ENCODE assay signal across 8 cellular contexts in genomic region chr12:88993655-88994054, GRCh38.
A peak's percentile ranks its signal among the peaks of the same experiment; 100 is the strongest.
DNase-seq lines count a peak whose midpoint lies in the region; ATAC-seq, FAIRE-seq and TF ChIP-seq lines count a peak whose summit lies in the region.

No MANE protein-coding gene starts in this region.

- peaks cover 4% of the 10 kb centered on the region for H3K4me1 Mint-ChIP-seq in neural progenitor cell

- H3K27me3 ChIP-seq in H1 (replicated peaks in 1 of 4; ENCODE audit: control insufficient read depth in 3 of 4, extremely low read depth in 1 of 4, insufficient read depth in 3 of 4, low read length in 3 of 4) (no peaks in the 10 kb centered on the region), neural progenitor cell (no peaks in the 10 kb centered on the region)

- H4K91ac ChIP-seq in H1 (replicated peaks; ENCODE audit: insufficient read length, low read length): no peak overlapping the region

- no peaks in the 10 kb centered on the region for H3K27me3 Mint-ChIP-seq in neural progenitor cell (ENCODE audit: insufficient read depth, low read depth)

- H3K4me3 Mint-ChIP-seq in neural progenitor cell: no peak overlapping the region

- no peak overlapping the region for H3K18ac ChIP-seq in H1 (ENCODE audit: extremely low read depth, low read length)

- H3K79me2 ChIP-seq in H1 (ENCODE audit: control insufficient read depth in 1 of 2, insufficient read depth in 2 of 2, low read length in 2 of 2) (no peaks in the 10 kb centered on the region), neural progenitor cell (ENCODE audit: low read depth) (no peaks in the 10 kb centered on the region)

- H3F3A ChIP-seq in neural progenitor cell (ENCODE audit: low read depth): no peaks in the 10 kb centered on the region

- H2BK5ac ChIP-seq in H1 (ENCODE audit: low read depth, low read length): no peak overlapping the region

- no peak overlapping the region for H3K23ac ChIP-seq in H1 (ENCODE audit: insufficient read length)

- H3K56ac ChIP-seq in H1 (replicated peaks; ENCODE audit: insufficient read length, low read depth, low read length): no peak overlapping the region

- peak; percentile 34 for DNase-seq in GDM1 (lab: John Stamatoyannopoulos, UW)
- peak; percentile 38 for DNase-seq in HS-27A (ENCODE audit: low read depth)
- DNase-seq in NOMO-1 (lab: John Stamatoyannopoulos, UW; ENCODE audit: unreplicated experiment in 2 of 2): peak; percentile 18 to 81
- no peak for DNase-seq in H1 (ENCODE audit: low read depth in 1 of 2, low spot score in 2 of 2)
- DNase-seq in neural progenitor cell (ENCODE audit: low spot score): peak; percentile 53
- no peak for DNase-seq in posterior cingulate gyrus

- H3K27ac Mint-ChIP-seq in neural progenitor cell: no peak overlapping the region

- no peak for TF ChIP-seq POLR2A in H1 (IDR thresholded peaks at IDR 0.05; ENCODE audit: control extremely low read depth in 1 of 2, low read depth in 2 of 2, low read length in 2 of 2)

- no peak overlapping the region for H3K14ac ChIP-seq in H1 (ENCODE audit: insufficient read length)

- H3K9me3 ChIP-seq in H1 (ENCODE audit: insufficient read depth in 2 of 2, low read depth in 1 of 2, low read length in 1 of 2): no peaks in the 10 kb centered on the region
- H3K9me3 ChIP-seq in neural progenitor cell (ENCODE audit: low read depth): no peaks in the 10 kb centered on the region

- H2BK12ac ChIP-seq in H1 (ENCODE audit: low read depth, low read length): no peak overlapping the region

- no peaks in the 10 kb centered on the region for H4K20me1 ChIP-seq in H1 (replicated peaks in 1 of 2; ENCODE audit: control insufficient read depth in 1 of 2, insufficient read depth in 2 of 2, low read length in 2 of 2)
- H4K20me1 ChIP-seq in neural progenitor cell (ENCODE audit: low read depth): no peaks in the 10 kb centered on the region

- H3K23me2 ChIP-seq in H1 (ENCODE audit: low read depth, low read length): no peaks in the 10 kb centered on the region

- intact Hi-C loops in posterior cingulate gyrus (cut with DNase I): loop anchor here (10.0 kb wide), 3 partner anchors 99 to 879 kb away; partner anchors contain the start of genes CEP290 and TMTC3

- H3K9ac ChIP-seq in H1 (replicated peaks in 1 of 4; ENCODE audit: extremely low read depth in 1 of 4, low read depth in 3 of 4, low read length in 3 of 4) (no peak overlapping the region), neural progenitor cell (no peak overlapping the region)

- H3K36me3 ChIP-seq in H1 (ENCODE audit: control insufficient read depth in 2 of 4, insufficient read depth in 4 of 4, low read length in 3 of 4) (no peaks in the 10 kb centered on the region), neural progenitor cell (no peaks in the 10 kb centered on the region)

- POLR2A ChIA-PET in H1 (lab: Charles Lee; ENCODE audit: partially characterized antibody): no interaction called here

- no peak overlapping the region for H3K27ac ChIP-seq in H1 (ENCODE audit: low read depth, low read length)
- no peak overlapping the region for H3K27ac ChIP-seq in neural progenitor cell

- H3K9me3 Mint-ChIP-seq in neural progenitor cell: no peaks in the 10 kb centered on the region

- TF ChIP-seq RAD21 in H1 (IDR thresholded peaks at IDR 0.05 in 1 of 2, conservative IDR thresholded peaks at IDR 0.05 in 1 of 2; ENCODE audit: low read depth in 2 of 2, low read length in 2 of 2): peak; percentile 76 to 84

- H3K79me1 ChIP-seq in H1 (ENCODE audit: low read depth, low read length): no peaks in the 10 kb centered on the region

- no peak for TF ChIP-seq EP300 in H1 (IDR thresholded peaks at IDR 0.05; ENCODE audit: borderline replicate concordance in 1 of 2, low read depth in 2 of 2, low read length in 2 of 2)

- FAIRE-seq in H1 (lab: Jason Lieb, UNC): peak; percentile 86

- 12% methylated on average over 3 of the region's 3 CpGs; no CpG with 5 or more reads in 1 of the 2 experiments for WGBS in H1 (ENCODE audit: extremely low coverage in 1 of 2, insufficient coverage in 1 of 2, insufficient read length in 1 of 2, insufficient replicate concordance in 2 of 2, low coverage in 1 of 2, low lambda C conversion rate in 2 of 2, missing lambda C conversion rate in 1 of 2), 2 experiments

- H4K8ac ChIP-seq in H1 (ENCODE audit: extremely low read depth, insufficient read depth, low read length): no peak overlapping the region

- H2AFZ ChIP-seq in H1 (ENCODE audit: low read length): no peak overlapping the region
- no peak overlapping the region for H2AFZ ChIP-seq in neural progenitor cell (replicated peaks)

- peaks cover 0 to 3% (median 0%) of the 10 kb centered on the region in 4 experiments; a peak in 1 of 7 replicates for H3K4me1 ChIP-seq in H1 (replicated peaks in 1 of 4; ENCODE audit: control insufficient read depth in 3 of 4, insufficient read depth in 4 of 4, low read length in 3 of 4)
- H3K4me1 ChIP-seq in neural progenitor cell: no peaks in the 10 kb centered on the region

- H3K4me2 ChIP-seq in H1 (ENCODE audit: insufficient read depth in 1 of 2, low read depth in 2 of 2, low read length in 2 of 2) (no peak overlapping the region), neural progenitor cell (no peak overlapping the region)

- H2AK5ac ChIP-seq in H1 (ENCODE audit: low read depth, low read length): no peak overlapping the region

- no peak overlapping the region for H3K4ac ChIP-seq in H1 (replicated peaks; ENCODE audit: insufficient read length, low read depth, low read length)

- no peaks in the 10 kb centered on the region for H3K36me3 Mint-ChIP-seq in neural progenitor cell

- TF ChIP-seq CTCF in H1 (IDR thresholded peaks at IDR 0.05; ENCODE audit: control extremely low read depth in 1 of 3, insufficient read depth in 1 of 3, low read depth in 1 of 3, low read length in 3 of 3): peak in 2 of 3 experiments; percentile 42 to 51; a peak in 2 of 4 replicates
- peak; percentile 80 for TF ChIP-seq CTCF in neural progenitor cell (IDR thresholded peaks at IDR 0.05)

- no peak overlapping the region for H2BK20ac ChIP-seq in H1 (ENCODE audit: low read length)

- H3K4me3 ChIP-seq in H1 (ENCODE audit: extremely low read depth in 1 of 4, insufficient read depth in 2 of 4, low read depth in 3 of 4, low read length in 4 of 4): no peak overlapping the region
- H3K4me3 ChIP-seq in neural progenitor cell: no peak overlapping the region

- no peak overlapping the region for H2BK15ac ChIP-seq in H1 (ENCODE audit: low read length)

- H4K5ac ChIP-seq in H1 (ENCODE audit: insufficient read length, low read depth, low read length): no peak overlapping the region

- H2BK120ac ChIP-seq in H1 (replicated peaks; ENCODE audit: low read depth, low read length): no peak overlapping the region

- ATAC-seq in HG02623 (IDR thresholded peaks at IDR 0.05; ENCODE audit: unreplicated experiment) (no peak), HG02870 (IDR thresholded peaks at IDR 0.05; ENCODE audit: unreplicated experiment) (no peak)

- CTCF ChIA-PET in H1 (lab: Charles Lee; ENCODE audit: partially characterized antibody): interaction anchor here (0.6 to 2.7 kb wide), 44 partner anchors 10 to 921 kb away, joined by 3 to 11 read pairs (median 3); partner anchors contain the start of genes CEP290, KITLG and TMTC3

TF ChIP-seq in H1, 55 proteins besides CTCF, POLR2A, EP300 and RAD21:
- TF ChIP-seq BRCA1 (IDR thresholded peaks at IDR 0.05; ENCODE audit: low read depth, low read length) (no peak), TCF12 (IDR thresholded peaks at IDR 0.05; ENCODE audit: low read depth, low read length) (no peak), CEBPB (IDR thresholded peaks at IDR 0.05; ENCODE audit: low read depth, low read length) (no peak), SIN3A (conservative IDR thresholded peaks at IDR 0.05 in 1 of 2, IDR thresholded peaks at IDR 0.05 in 1 of 2; ENCODE audit: low read depth in 1 of 2, low read length in 2 of 2) (no peak), PHF8 (conservative IDR thresholded peaks at IDR 0.05; ENCODE audit: low read depth, low read length) (no peak), SIRT6 (IDR thresholded peaks at IDR 0.05; ENCODE audit: low read length) (no peak), CTBP2 (IDR thresholded peaks at IDR 0.05; ENCODE audit: borderline replicate concordance, insufficient read depth, insufficient read length, low read length) (no peak), KDM5A (IDR thresholded peaks at IDR 0.05; ENCODE audit: low read length) (no peak), RXRA (IDR thresholded peaks at IDR 0.05; ENCODE audit: insufficient read depth, low read depth, low read length) (no peak), FOSL1 (IDR thresholded peaks at IDR 0.05; ENCODE audit: insufficient read depth, low read depth, low read length) (no peak)

Comparison
In these comparisons a context has a peak if more than half of its experiments do, and no peak if none do; other contexts are left out.
1. DNase-seq: peak in GDM1 (single experiment), HS-27A (single experiment), NOMO-1 (2 of 2) and neural progenitor cell (single experiment); none in H1 (0 of 2) and posterior cingulate gyrus (0 of 10).